In the genomic region with DNA sequence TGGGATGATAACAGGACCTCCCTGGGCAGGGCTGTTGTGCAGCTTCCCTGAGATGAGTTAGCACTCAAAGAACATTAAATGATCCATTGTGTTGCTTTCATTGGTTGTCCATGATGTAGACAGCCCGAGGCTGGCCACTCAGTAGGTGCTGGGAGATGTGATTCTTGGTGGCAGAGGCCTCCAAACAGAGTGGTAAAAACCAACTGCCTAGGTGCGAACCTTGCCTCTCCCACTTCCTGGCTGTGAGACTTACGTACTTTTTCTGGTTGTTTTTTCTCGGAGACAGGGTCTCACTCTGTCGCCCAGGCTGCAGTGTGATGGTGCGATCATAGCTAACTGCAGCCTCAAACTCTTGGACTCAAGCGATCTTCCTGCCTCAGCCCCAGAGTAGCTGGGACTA, we compare ENCODE assay signal across 27 cellular contexts. TPM values are rescaled to one million over a fixed set of nuclear protein-coding genes. Genes with fewer than 3 reads are reported as not detected.
DNase-seq lines count a peak whose midpoint lies in the region; ATAC-seq and TF ChIP-seq lines count a peak whose summit lies in the region.
"Had no signal": no experiment of that assay in that cellular context is flagged by ENCODE, and none has a peak within 500 bp of the region (broad histone marks: within the 10 kb centered on the region; RNA-seq: fewer than 3 reads in every experiment).

No MANE protein-coding gene starts in this region.

- ATAC-seq in CD8-positive, alpha-beta T cell: peak; percentile 89
- no peak for ATAC-seq in GM21786 (IDR thresholded peaks at IDR 0.05; ENCODE audit: unreplicated experiment)
- ATAC-seq: GM12878, K562, Right ventricle myocardium inferior had no signal

- peaks cover 21% of the 10 kb centered on the region for H3K36me3 Mint-ChIP-seq in activated CD4-positive, alpha-beta memory T cell treated with anti-CD3 and anti-CD28 coated beads, Interleukin-2, amount 10 ng/mL, durations not matched to agents 7 days and 5 days (ENCODE audit: low read depth)
- H3K36me3 Mint-ChIP-seq in activated CD4-positive, alpha-beta memory T cell treated with anti-CD3 and anti-CD28 coated beads for 36 hours: peaks cover 17% of the 10 kb centered on the region
- peaks cover 34% of the 10 kb centered on the region for H3K36me3 Mint-ChIP-seq in CD8-positive, alpha-beta T cell
- H3K36me3 Mint-ChIP-seq in chondrocyte (ENCODE audit: low read depth): peaks cover 18% of the 10 kb centered on the region

- peaks cover 6% of the 10 kb centered on the region for H3K36me3 ChIP-seq in CD8-positive, alpha-beta T cell (ENCODE audit: insufficient read depth, low read length)
- H3K36me3 ChIP-seq in left ventricle myocardium inferior: peaks cover 35% of the 10 kb centered on the region

- H3K9me3 Mint-ChIP-seq in activated CD4-positive, alpha-beta memory T cell treated with anti-CD3 and anti-CD28 coated beads, Interleukin-2, amount 10 ng/mL, durations not matched to agents 7 days and 5 days: no peaks in the 10 kb centered on the region
- H3K9me3 Mint-ChIP-seq in activated CD4-positive, alpha-beta memory T cell treated with anti-CD3 and anti-CD28 coated beads for 36 hours: no peaks in the 10 kb centered on the region
- H3K9me3 Mint-ChIP-seq in CD8-positive, alpha-beta T cell: no peaks in the 10 kb centered on the region
- H3K9me3 Mint-ChIP-seq in chondrocyte (ENCODE audit: low read depth): no peaks in the 10 kb centered on the region
- H3K9me3 Mint-ChIP-seq: CD4-positive, alpha-beta T cell; H9 had no signal

- no peak overlapping the region for H3K4me3 ChIP-seq in CD8-positive, alpha-beta T cell (ENCODE audit: low read depth, low read length)
- no peak overlapping the region for H3K4me3 ChIP-seq in left ventricle myocardium inferior
- H3K4me3 ChIP-seq: BLaER1, GM12878, GM23248, K562, MG63 had no signal

- POLR2A ChIA-PET in activated CD4-positive, alpha-beta memory T cell treated with anti-CD3 and anti-CD28 coated beads, Interleukin-2, amount 10 ng/mL, durations not matched to agents 7 days and 5 days (lab: Charles Lee): interaction anchor here (1.0 kb wide), 1 partner anchor 75 kb away, joined by 3 read pairs; the partner anchor contains the start of gene HNRNPL
- POLR2A ChIA-PET in activated CD4-positive, alpha-beta memory T cell treated with anti-CD3 and anti-CD28 coated beads for 36 hours (lab: Charles Lee): no interaction called here
- POLR2A ChIA-PET in CD8-positive, alpha-beta T cell (lab: Charles Lee): interaction anchor here (0.7 kb wide), 1 partner anchor 24 kb away, joined by 3 read pairs; no protein-coding TSS in a partner anchor

- DNase-seq in activated CD4-positive, alpha-beta memory T cell treated with anti-CD3 and anti-CD28 coated beads, Interleukin-2, amount 10 ng/mL, durations not matched to agents 7 days and 5 days: no peak
- DNase-seq in activated CD4-positive, alpha-beta memory T cell treated with anti-CD3 and anti-CD28 coated beads for 36 hours: no peak
- DNase-seq in CD8-positive, alpha-beta T cell: peak in 4 of 7 experiments; percentile 21 to 52 (median 35)
- DNase-seq in chondrocyte (ENCODE audit: low spot score): peak; percentile 15
- peak; percentile 28 for DNase-seq in posterior vena cava (ENCODE audit: low spot score)
- no peak for DNase-seq in hepatic stellate cell (ENCODE audit: low spot score)
- DNase-seq in left ventricle myocardium inferior: no peak
- DNase-seq: ACHN; CD4-positive, alpha-beta T cell; DND-41; GM23248; H9; MG63; NCI-H1048; NCI-H1417 treated with DMSO at 0.1 percent for 48 hours; NCI-H187 treated with DMSO at 0.1 percent for 48 hours; NCI-H2107; NCI-H446 treated with DMSO at 0.1 percent for 48 hours; NCI-H526 treated with DMSO at 0.1 percent for 48 hours; OCI-M1 had no signal

- H3K4me3 Mint-ChIP-seq in activated CD4-positive, alpha-beta memory T cell treated with anti-CD3 and anti-CD28 coated beads, Interleukin-2, amount 10 ng/mL, durations not matched to agents 7 days and 5 days: no peak overlapping the region
- no peak overlapping the region for H3K4me3 Mint-ChIP-seq in activated CD4-positive, alpha-beta memory T cell treated with anti-CD3 and anti-CD28 coated beads for 36 hours
- no peak overlapping the region for H3K4me3 Mint-ChIP-seq in CD8-positive, alpha-beta T cell
- H3K4me3 Mint-ChIP-seq in chondrocyte (ENCODE audit: unreplicated experiment): no peak overlapping the region
- H3K4me3 Mint-ChIP-seq: CD4-positive, alpha-beta T cell; H9 had no signal

- H3K27ac Mint-ChIP-seq in activated CD4-positive, alpha-beta memory T cell treated with anti-CD3 and anti-CD28 coated beads, Interleukin-2, amount 10 ng/mL, durations not matched to agents 7 days and 5 days: peak overlapping the region; percentile 66
- no peak overlapping the region for H3K27ac Mint-ChIP-seq in activated CD4-positive, alpha-beta memory T cell treated with anti-CD3 and anti-CD28 coated beads for 36 hours
- peak overlapping the region; percentile 83 for H3K27ac Mint-ChIP-seq in CD8-positive, alpha-beta T cell
- H3K27ac Mint-ChIP-seq in chondrocyte (ENCODE audit: unreplicated experiment): no peak overlapping the region
- H3K27ac Mint-ChIP-seq: CD4-positive, alpha-beta T cell; H9 had no signal

- peaks cover 6% of the 10 kb centered on the region for H3K4me1 ChIP-seq in CD8-positive, alpha-beta T cell (ENCODE audit: insufficient read depth, low read length)
- peaks cover 3% of the 10 kb centered on the region for H3K4me1 ChIP-seq in left ventricle myocardium inferior

- intact Hi-C loops in activated CD4-positive, alpha-beta memory T cell treated with anti-CD3 and anti-CD28 coated beads for 36 hours (cut with micrococcal nuclease): no loop called here
- intact Hi-C loops in CD8-positive, alpha-beta T cell (cut with DNase I, micrococcal nuclease): no loop called here
- intact Hi-C loops in posterior vena cava (cut with DNase I) (loop anchor here in 1 of 2 donors (5.0 kb wide), 1 partner anchor 878 kb away; no protein-coding TSS in a partner anchor), left ventricle myocardium inferior (cut with micrococcal nuclease) (no loop called here)

- no peaks in the 10 kb centered on the region for H3K27me3 ChIP-seq in CD8-positive, alpha-beta T cell (ENCODE audit: insufficient read depth, low read length)
- H3K27me3 ChIP-seq in left ventricle myocardium inferior (ENCODE audit: low read depth): no peaks in the 10 kb centered on the region
- H3K27me3 ChIP-seq: BLaER1, MG63 had no signal

- H3K4me1 Mint-ChIP-seq in activated CD4-positive, alpha-beta memory T cell treated with anti-CD3 and anti-CD28 coated beads, Interleukin-2, amount 10 ng/mL, durations not matched to agents 7 days and 5 days: peaks cover 42% of the 10 kb centered on the region
- H3K4me1 Mint-ChIP-seq in activated CD4-positive, alpha-beta memory T cell treated with anti-CD3 and anti-CD28 coated beads for 36 hours (ENCODE audit: low read depth): peaks cover 14% of the 10 kb centered on the region
- H3K4me1 Mint-ChIP-seq in CD8-positive, alpha-beta T cell (ENCODE audit: low read depth): peaks cover 23% of the 10 kb centered on the region
- peaks cover 9% of the 10 kb centered on the region for H3K4me1 Mint-ChIP-seq in chondrocyte (ENCODE audit: low read depth)

- no peaks in the 10 kb centered on the region for H3K27me3 Mint-ChIP-seq in activated CD4-positive, alpha-beta memory T cell treated with anti-CD3 and anti-CD28 coated beads, Interleukin-2, amount 10 ng/mL, durations not matched to agents 7 days and 5 days
- H3K27me3 Mint-ChIP-seq in activated CD4-positive, alpha-beta memory T cell treated with anti-CD3 and anti-CD28 coated beads for 36 hours: no peaks in the 10 kb centered on the region
- H3K27me3 Mint-ChIP-seq in CD8-positive, alpha-beta T cell (ENCODE audit: low read depth): no peaks in the 10 kb centered on the region
- H3K27me3 Mint-ChIP-seq in chondrocyte (ENCODE audit: low read depth): no peaks in the 10 kb centered on the region
- H3K27me3 Mint-ChIP-seq: CD4-positive, alpha-beta T cell had no signal

- CTCF ChIA-PET in activated CD4-positive, alpha-beta memory T cell treated with anti-CD3 and anti-CD28 coated beads, Interleukin-2, amount 10 ng/mL, durations not matched to agents 7 days and 5 days (lab: Charles Lee): interaction anchor here (0.8 kb wide), 1 partner anchor 37 kb away, joined by 3 read pairs; no protein-coding TSS in a partner anchor
- CTCF ChIA-PET in activated CD4-positive, alpha-beta memory T cell treated with anti-CD3 and anti-CD28 coated beads for 36 hours (lab: Charles Lee): interaction anchor here (0.6 kb wide), 1 partner anchor 38 kb away, joined by 3 read pairs; no protein-coding TSS in a partner anchor
- CTCF ChIA-PET in CD8-positive, alpha-beta T cell (lab: Charles Lee): interaction anchor here (0.8 to 1.4 kb wide), 2 partner anchors 9 to 242 kb away, joined by 3 read pairs; no protein-coding TSS in a partner anchor

- H3K27ac ChIP-seq in CD8-positive, alpha-beta T cell (ENCODE audit: low read depth, low read length): peak overlapping the region; percentile 26
- no peak overlapping the region for H3K27ac ChIP-seq in left ventricle myocardium inferior (replicated peaks)
- H3K27ac ChIP-seq: 22Rv1, BLaER1, GM23248 had no signal

- TF ChIP-seq CTCF in CD8-positive, alpha-beta T cell (IDR thresholded peaks at IDR 0.05): no peak
- TF ChIP-seq CTCF in chondrocyte (IDR thresholded peaks at IDR 0.05) (no peak), left ventricle myocardium inferior (IDR thresholded peaks at IDR 0.05; ENCODE audit: borderline replicate concordance) (no peak)

- no peaks in the 10 kb centered on the region for H3K9me3 ChIP-seq in CD8-positive, alpha-beta T cell (ENCODE audit: low read length)
- no peaks in the 10 kb centered on the region for H3K9me3 ChIP-seq in left ventricle myocardium inferior (replicated peaks)
- H3K9me3 ChIP-seq: BLaER1, MG63 had no signal

RNA-seq across cellular contexts. Expression of gene SARS2, which starts 6.2 kb away (rescaled TPM):
- total RNA-seq in activated CD4-positive, alpha-beta memory T cell treated with anti-CD3 and anti-CD28 coated beads, Interleukin-2, amount 10 ng/mL, durations not matched to agents 7 days and 5 days: 10 to 100 TPM; 28.4 to 32.7 TPM
- total RNA-seq in activated CD4-positive, alpha-beta memory T cell treated with anti-CD3 and anti-CD28 coated beads for 36 hours: 10 to 100 TPM; 33.7 to 39.6 TPM
- 10 to 100 TPM; 24.3 to 26.1 TPM for total RNA-seq in CD8-positive, alpha-beta T cell
- total RNA-seq in chondrocyte: 14.4 to 25.8 TPM (median 15.6 TPM) in 3 replicates
- 1 to 10 TPM; 8.2 to 9.5 TPM for total RNA-seq in posterior vena cava
- total RNA-seq in left ventricle myocardium inferior: 13.6 TPM

RNA-seq across cellular contexts. Expression of gene MRPS12, which starts 6.4 kb away (rescaled TPM):
- total RNA-seq in activated CD4-positive, alpha-beta memory T cell treated with anti-CD3 and anti-CD28 coated beads, Interleukin-2, amount 10 ng/mL, durations not matched to agents 7 days and 5 days: 10 to 100 TPM; 44.6 to 48.5 TPM
- total RNA-seq in activated CD4-positive, alpha-beta memory T cell treated with anti-CD3 and anti-CD28 coated beads for 36 hours: 10 to 100 TPM; 67.3 to 67.6 TPM
- 10 to 100 TPM; 14.4 to 15.7 TPM for total RNA-seq in CD8-positive, alpha-beta T cell
- 23.1 to 34.0 TPM (median 27.7 TPM) in 3 replicates for total RNA-seq in chondrocyte
- total RNA-seq in posterior vena cava: 10 to 100 TPM; 17.8 to 21.4 TPM
- total RNA-seq in left ventricle myocardium inferior: 67.6 TPM

RNA-seq across cellular contexts. Expression of gene CCER2, which starts 12.4 kb away (rescaled TPM):
- total RNA-seq in activated CD4-positive, alpha-beta memory T cell treated with anti-CD3 and anti-CD28 coated beads, Interleukin-2, amount 10 ng/mL, durations not matched to agents 7 days and 5 days: under 1 TPM; 0.80 to 0.83 TPM
- under 1 TPM; 0.33 to 0.36 TPM for total RNA-seq in activated CD4-positive, alpha-beta memory T cell treated with anti-CD3 and anti-CD28 coated beads for 36 hours
- 1 to 10 TPM in 1 of 2 experiments, under 1 TPM in 1; 0.97 to 1.0 TPM for total RNA-seq in CD8-positive, alpha-beta T cell
- total RNA-seq in chondrocyte (0.69 TPM in 1 of 3 replicates, not detected in the others), posterior vena cava (under 1 TPM; 0.24 to 0.37 TPM), left ventricle myocardium inferior (not detected)
- total RNA-seq: GM23248, LHCN-M2, Right ventricle myocardium inferior had no signal

RNA-seq across cellular contexts. Expression of gene NFKBIB, which starts 24.6 kb away (rescaled TPM):
- total RNA-seq in activated CD4-positive, alpha-beta memory T cell treated with anti-CD3 and anti-CD28 coated beads, Interleukin-2, amount 10 ng/mL, durations not matched to agents 7 days and 5 days: 10 to 100 TPM; 40.2 to 40.8 TPM
- 10 to 100 TPM; 49.6 to 53.4 TPM for total RNA-seq in activated CD4-positive, alpha-beta memory T cell treated with anti-CD3 and anti-CD28 coated beads for 36 hours
- total RNA-seq in CD8-positive, alpha-beta T cell: 10 to 100 TPM; 62.9 to 66.1 TPM
- total RNA-seq in chondrocyte (15.3 to 17.3 TPM (median 15.8 TPM) in 3 replicates), posterior vena cava (10 to 100 TPM; 19.3 to 23.1 TPM), left ventricle myocardium inferior (18.4 TPM)

RNA-seq across cellular contexts. Expression of gene SIRT2, which starts 25.0 kb away (rescaled TPM):
- 10 to 100 TPM; 51.4 to 53.2 TPM for total RNA-seq in activated CD4-positive, alpha-beta memory T cell treated with anti-CD3 and anti-CD28 coated beads, Interleukin-2, amount 10 ng/mL, durations not matched to agents 7 days and 5 days
- 10 to 100 TPM; 23.5 to 24.6 TPM for total RNA-seq in activated CD4-positive, alpha-beta memory T cell treated with anti-CD3 and anti-CD28 coated beads for 36 hours
- 10 to 100 TPM; 90.6 to 95.1 TPM for total RNA-seq in CD8-positive, alpha-beta T cell
- 54.0 to 57.1 TPM (median 54.2 TPM) in 3 replicates for total RNA-seq in chondrocyte
- 10 to 100 TPM; 41.7 to 48.1 TPM for total RNA-seq in posterior vena cava
- total RNA-seq in left ventricle myocardium inferior: 99.0 TPM

Comparison
In these comparisons a context has a peak if more than half of its experiments do, and no peak if none do; other contexts are left out.
1. H3K27ac Mint-ChIP-seq: peak in activated CD4-positive, alpha-beta memory T cell treated with anti-CD3 and anti-CD28 coated beads, Interleukin-2, amount 10 ng/mL, durations not matched to agents 7 days and 5 days (single experiment) and CD8-positive, alpha-beta T cell (single experiment); none in activated CD4-positive, alpha-beta memory T cell treated with anti-CD3 and anti-CD28 coated beads for 36 hours (single experiment) and chondrocyte (single experiment).
2. DNase-seq: peak in CD8-positive, alpha-beta T cell (4 of 7), chondrocyte (single experiment) and posterior vena cava (single experiment); none in activated CD4-positive, alpha-beta memory T cell treated with anti-CD3 and anti-CD28 coated beads, Interleukin-2, amount 10 ng/mL, durations not matched to agents 7 days and 5 days (single experiment), activated CD4-positive, alpha-beta memory T cell treated with anti-CD3 and anti-CD28 coated beads for 36 hours (single experiment), hepatic stellate cell (single experiment) and left ventricle myocardium inferior (single experiment).